Comparison of ENCODE assay signal across 12 cellular contexts in genomic region chr14:68198713-68199464, GRCh38.
DNase-seq lines count a peak whose midpoint lies in the region; ATAC-seq and TF ChIP-seq lines count a peak whose summit lies in the region.
"Had no signal": no experiment of that assay in that cellular context is flagged by ENCODE, and none has a peak within 500 bp of the region (broad histone marks: within the 10 kb centered on the region; RNA-seq: fewer than 3 reads in every experiment).

No MANE protein-coding gene starts in this region.

- H3K18ac ChIP-seq in mesendoderm (ENCODE audit: low read length) = no peak overlapping the region

- H2BK15ac ChIP-seq in mesendoderm (replicated peaks; ENCODE audit: low read depth) = no peak overlapping the region

- 20 to 36% methylated on average over 3 of the region's 3 CpGs for WGBS in body of pancreas, 2 donors
- no CpG with 5 or more reads among the region's 3 CpGs for WGBS in mesendoderm (ENCODE audit: extremely low coverage, insufficient coverage, low lambda C conversion rate)

- no peak overlapping the region for H3K4me2 ChIP-seq in mesendoderm (ENCODE audit: low read length)

- no peaks in the 10 kb centered on the region for H3K36me3 ChIP-seq in body of pancreas (replicated peaks in 1 of 2; ENCODE audit: insufficient read depth in 1 of 2, low read depth in 2 of 2)
- H3K36me3 ChIP-seq in left ventricle myocardium inferior = no peaks in the 10 kb centered on the region
- no peaks in the 10 kb centered on the region for H3K36me3 ChIP-seq in uterus
- H3K36me3 ChIP-seq in mesendoderm (ENCODE audit: control insufficient read depth, insufficient read depth, low read length) = no peaks in the 10 kb centered on the region

- H4K5ac ChIP-seq in mesendoderm (ENCODE audit: low read length) = no peak overlapping the region

- TF ChIP-seq POLR2A in body of pancreas (IDR thresholded peaks at IDR 0.05) (no peak), uterus (IDR thresholded peaks at IDR 0.05) (no peak)

- H3K27ac Mint-ChIP-seq in osteocyte (ENCODE audit: unreplicated experiment) = peak overlapping the region; percentile 95
- H3K27ac Mint-ChIP-seq: activated CD8-positive, alpha-beta T cell treated with anti-CD3 and anti-CD28 coated beads for 36 hours; T-helper 2 cell treated with Interferon-gamma antibody and Interleukin-4, amounts not matched to agents 5 μg/mL and 100 μg/mL, for 36 hours had no signal

- no peaks in the 10 kb centered on the region for H3K79me1 ChIP-seq in mesendoderm (ENCODE audit: low read length)

- no peak overlapping the region for H2AK5ac ChIP-seq in mesendoderm (ENCODE audit: low read length)

- no peaks in the 10 kb centered on the region for H3K79me2 ChIP-seq in mesendoderm (ENCODE audit: control insufficient read depth, insufficient read depth, low read length)

- TF ChIP-seq CTCF in body of pancreas (IDR thresholded peaks at IDR 0.05) (no peak), left ventricle myocardium inferior (IDR thresholded peaks at IDR 0.05; ENCODE audit: borderline replicate concordance) (no peak), osteocyte (IDR thresholded peaks at IDR 0.05) (no peak), uterus (IDR thresholded peaks at IDR 0.05) (no peak)

- H3K4ac ChIP-seq in mesendoderm (ENCODE audit: low read depth, low read length) = no peak overlapping the region

- no peak overlapping the region for H3K56ac ChIP-seq in mesendoderm (ENCODE audit: low read length)

- no peaks in the 10 kb centered on the region for H3K27me3 Mint-ChIP-seq in osteocyte (ENCODE audit: unreplicated experiment)
- H3K27me3 Mint-ChIP-seq: activated CD8-positive, alpha-beta T cell treated with anti-CD3 and anti-CD28 coated beads for 36 hours had no signal

- H3K4me1 ChIP-seq in body of pancreas = peaks cover 58% of the 10 kb centered on the region
- H3K4me1 ChIP-seq in left ventricle myocardium inferior = peaks cover 21% of the 10 kb centered on the region
- peaks cover 4 to 13% of the 10 kb centered on the region in 2 donors for H3K4me1 ChIP-seq in uterus
- H3K4me1 ChIP-seq in mesendoderm (ENCODE audit: control insufficient read depth, low read depth, low read length) = peaks cover 2% of the 10 kb centered on the region

- no peak overlapping the region for H3K9ac ChIP-seq in mesendoderm (ENCODE audit: low read length)

- no peaks in the 10 kb centered on the region for H3K36me3 Mint-ChIP-seq in osteocyte (ENCODE audit: unreplicated experiment)

- peaks cover 23% of the 10 kb centered on the region for H3K4me1 Mint-ChIP-seq in osteocyte (ENCODE audit: unreplicated experiment)

- intact Hi-C loops in body of pancreas (cut with DNase I) = no loop called here
- intact Hi-C loops in left ventricle myocardium inferior (cut with micrococcal nuclease) = no loop called here
- intact Hi-C loops in uterus (cut with DNase I; ENCODE audit: low total_unique reads) = no loop called here

- H3K4me3 Mint-ChIP-seq in osteocyte (ENCODE audit: unreplicated experiment) = no peak overlapping the region
- H3K4me3 Mint-ChIP-seq: activated CD8-positive, alpha-beta T cell treated with anti-CD3 and anti-CD28 coated beads for 36 hours had no signal

- no peak overlapping the region for H3K4me3 ChIP-seq in body of pancreas
- no peak overlapping the region for H3K4me3 ChIP-seq in left ventricle myocardium inferior
- no peak overlapping the region for H3K4me3 ChIP-seq in uterus
- no peak overlapping the region for H3K4me3 ChIP-seq in mesendoderm (ENCODE audit: low read length)

- ATAC-seq in body of pancreas (peak; percentile 10), HG03159 (IDR thresholded peaks at IDR 0.05; ENCODE audit: unreplicated experiment) (no peak), HG03378 (IDR thresholded peaks at IDR 0.05; ENCODE audit: unreplicated experiment) (no peak)
- ATAC-seq: activated CD8-positive, alpha-beta T cell treated with anti-CD3 and anti-CD28 coated beads for 36 hours had no signal

- H3K23ac ChIP-seq in mesendoderm (ENCODE audit: low read length) = no peak overlapping the region

- H3K9me3 Mint-ChIP-seq in osteocyte (ENCODE audit: unreplicated experiment) = no peaks in the 10 kb centered on the region
- H3K9me3 Mint-ChIP-seq: activated CD8-positive, alpha-beta T cell treated with anti-CD3 and anti-CD28 coated beads for 36 hours; T-helper 2 cell treated with Interferon-gamma antibody and Interleukin-4, amounts not matched to agents 5 μg/mL and 100 μg/mL, for 36 hours had no signal

- H3K9me3 ChIP-seq in body of pancreas = no peaks in the 10 kb centered on the region
- H3K9me3 ChIP-seq in left ventricle myocardium inferior (replicated peaks) = no peaks in the 10 kb centered on the region
- H3K9me3 ChIP-seq in uterus = no peaks in the 10 kb centered on the region

- H3K27ac ChIP-seq in body of pancreas = peak overlapping the region in 3 of 4 donors; percentile 40 to 73 (median 55)
- peak overlapping the region; percentile 79 for H3K27ac ChIP-seq in left ventricle myocardium inferior (replicated peaks)
- H3K27ac ChIP-seq in uterus = peak overlapping the region; percentile 87 to 93
- no peak overlapping the region for H3K27ac ChIP-seq in mesendoderm (ENCODE audit: low read depth, low read length)

- no peak overlapping the region for H4K8ac ChIP-seq in mesendoderm (ENCODE audit: low read depth, low read length)

- H3K27me3 ChIP-seq in body of pancreas = no peaks in the 10 kb centered on the region
- no peaks in the 10 kb centered on the region for H3K27me3 ChIP-seq in left ventricle myocardium inferior (ENCODE audit: low read depth)
- no peaks in the 10 kb centered on the region for H3K27me3 ChIP-seq in uterus
- no peaks in the 10 kb centered on the region for H3K27me3 ChIP-seq in mesendoderm (ENCODE audit: insufficient read depth, low read length, poor library complexity)
- H3K27me3 ChIP-seq: dorsolateral prefrontal cortex had no signal

- H2BK120ac ChIP-seq in mesendoderm (ENCODE audit: low read depth, low read length) = no peak overlapping the region

- H2BK5ac ChIP-seq in mesendoderm (ENCODE audit: low read length) = no peak overlapping the region

- DNase-seq in body of pancreas = no peak
- no peak for DNase-seq in left ventricle myocardium inferior
- DNase-seq in osteocyte (ENCODE audit: extremely low spot score, unreplicated experiment) = no peak
- no peak for DNase-seq in uterus
- DNase-seq in mesendoderm = no peak
- DNase-seq: activated CD8-positive, alpha-beta T cell treated with anti-CD3 and anti-CD28 coated beads for 36 hours; activated naive CD4-positive, alpha-beta T cell treated with Interleukin-2 at 50 U/mL for 16 hours; dorsolateral prefrontal cortex; midbrain had no signal
